Comparison of ENCODE assay signal across 18 cellular contexts in genomic region chr20:34952676-34953075, GRCh38. TPM values are rescaled to one million over a fixed set of nuclear protein-coding genes. Genes with fewer than 3 reads are reported as not detected.
A peak's percentile ranks its signal among the peaks of the same experiment; 100 is the strongest.
DNase-seq lines count a peak whose midpoint lies in the region; TF ChIP-seq lines count a peak whose summit lies in the region.
"Had no signal": no experiment of that assay in that cellular context is flagged by ENCODE, and none has a peak within 500 bp of the region (broad histone marks: within the 10 kb centered on the region; RNA-seq: fewer than 3 reads in every experiment).

No MANE protein-coding gene starts in this region.

- no peaks in the 10 kb centered on the region for H3K27me3 ChIP-seq in osteoblast (ENCODE audit: insufficient read depth, low read length)
- H3K27me3 ChIP-seq: left lung had no signal

- H2AFZ ChIP-seq in osteoblast (ENCODE audit: low read length) = no peak overlapping the region

- peaks cover 17% of the 10 kb centered on the region for H3K36me3 ChIP-seq in osteoblast (ENCODE audit: insufficient read depth, low read length)

- TF ChIP-seq CTCF in osteoblast (IDR thresholded peaks at IDR 0.05; ENCODE audit: extremely low read depth, low read depth, low read length) (no peak), GM10248 (IDR thresholded peaks at IDR 0.05; ENCODE audit: control extremely low read depth, extremely low read depth, low read depth, missing control alignments) (no peak)

- no peaks in the 10 kb centered on the region for H3K9me3 ChIP-seq in osteoblast (ENCODE audit: low read depth, low read length)
- H3K9me3 ChIP-seq: left lung had no signal

- H3K79me2 ChIP-seq in osteoblast (ENCODE audit: insufficient read depth, low read length) = peaks cover 30% of the 10 kb centered on the region

- DNase-seq in EH (ENCODE audit: low read depth) = peak; percentile 37
- peak; percentile 35 for DNase-seq in NCI-H226
- DNase-seq in epithelial cell of prostate (ENCODE audit: low read depth, low spot score) = no peak
- peak; percentile 69 for DNase-seq in osteoblast (ENCODE audit: insufficient read length, low spot score, missing footprints)
- DNase-seq in GM10248 (ENCODE audit: extremely low spot score) = no peak
- DNase-seq in cerebellum (ENCODE audit: low spot score) = no peak
- DNase-seq in NCI-H446 treated with DMSO at 0.1 percent for 48 hours (lab: John Stamatoyannopoulos, UW) = no peak
- DNase-seq: activated CD4-positive, alpha-beta T cell treated with anti-CD3 and anti-CD28 coated beads for 1 hour; Calu3; GDM1; HCEC 1CT; left lung; MV-4-11; NCI-H187; occipital lobe; OCI-M1; stimulated activated CD4-positive, alpha-beta T cell treated with anti-CD3 and anti-CD28 coated beads, Interleukin-2, amount 100 ng/mL, for 48 hours had no signal

- H3K27ac ChIP-seq in epithelial cell of prostate (peak overlapping the region; percentile 2), osteoblast (ENCODE audit: low read depth, low read length) (peak overlapping the region; percentile 20)
- H3K27ac ChIP-seq: left lung, skin epidermis had no signal

- H3K4me2 ChIP-seq in osteoblast (ENCODE audit: insufficient read depth, low read length) = no peak overlapping the region

- no peaks in the 10 kb centered on the region for H4K20me1 ChIP-seq in osteoblast (ENCODE audit: insufficient read depth, low read length)

- POLR2A ChIA-PET in GM10248 (lab: Yijun Ruan, JAX) = no interaction called here

- CTCF ChIA-PET in GM10248 (lab: Yijun Ruan, JAX) = interaction anchor here (4.4 kb wide), 1 partner anchor 78 kb away, joined by 24 read pairs; the partner anchor contains the start of gene GGT7

- H3K4me3 ChIP-seq in osteoblast (ENCODE audit: insufficient read depth, low read length) = no peak overlapping the region
- H3K4me3 ChIP-seq: left lung, skin epidermis had no signal

- H3K4me1 ChIP-seq in osteoblast (ENCODE audit: insufficient read depth, low read length) = peaks cover 21% of the 10 kb centered on the region

RNA-seq across cellular contexts. Expression of gene GSS, which starts 2.9 kb away (rescaled TPM):
- total RNA-seq in osteoblast = 54.6 and 58.3 TPM in 2 replicates
- total RNA-seq in cerebellum = 25.7 TPM

RNA-seq across cellular contexts. Expression of gene MYH7B, which starts 3.0 kb away (rescaled TPM):
- total RNA-seq in osteoblast (0.29 and 0.36 TPM in 2 replicates), cerebellum (0.45 TPM)

Comparison
In these comparisons a context has a peak if more than half of its experiments do, and no peak if none do; other contexts are left out.
1. DNase-seq: peak in EH (single experiment), NCI-H226 (single experiment) and osteoblast (single experiment); none in epithelial cell of prostate (single experiment), GM10248 (single experiment), cerebellum (single experiment) and NCI-H446 treated with DMSO at 0.1 percent for 48 hours (single experiment).